Comparison of ENCODE assay signal across 1 cellular context in the genomic region with DNA sequence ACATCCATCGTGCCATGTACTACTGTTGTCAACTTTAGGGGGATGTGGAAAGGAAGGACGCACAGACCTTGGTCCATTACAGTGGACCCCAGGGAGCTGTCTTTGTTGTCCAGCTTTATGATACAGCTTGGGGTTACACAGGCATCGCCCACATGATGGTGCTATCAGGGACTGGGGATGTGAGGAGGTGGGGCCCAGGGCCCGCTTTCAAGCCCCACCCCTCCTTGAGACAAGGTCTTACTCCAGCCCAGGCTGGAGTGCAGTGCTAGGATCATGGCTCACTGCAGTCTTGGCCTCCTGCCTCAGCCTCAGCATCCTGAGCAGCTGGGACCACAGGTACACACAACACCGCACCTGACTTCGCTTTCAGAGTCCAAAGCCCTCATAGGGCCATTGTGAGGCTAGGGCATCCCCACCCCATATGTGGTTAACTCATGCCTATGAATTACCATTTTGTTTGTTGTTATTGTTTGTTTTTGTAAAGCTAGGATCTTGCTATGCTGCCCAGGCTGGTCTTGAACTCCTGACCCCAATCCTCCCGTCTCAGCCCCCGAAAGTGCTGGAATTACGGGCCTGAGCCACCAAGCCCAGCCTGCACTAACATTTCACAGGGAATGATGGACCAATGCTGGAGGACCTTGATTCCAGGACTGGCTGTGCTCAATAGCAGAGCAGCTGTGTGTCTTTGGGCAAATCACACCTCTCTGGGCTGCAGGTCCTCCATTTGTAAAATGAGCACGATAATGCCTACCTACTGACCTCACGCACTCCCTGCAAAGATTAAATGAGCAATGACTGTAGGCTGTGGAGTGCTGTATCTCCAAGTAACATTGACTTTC.
TF ChIP-seq lines count a peak whose summit lies in the region.

No MANE protein-coding gene starts in this region.

TF ChIP-seq in HEK293, 187 proteins besides CTCF, POLR2A, EP300 and RAD21:
- TF ChIP-seq ZNF664 (tag by site-specific recombination; IDR thresholded peaks at IDR 0.05) (0 out of 2 replicates have a peak, but pooled peaks have one; percentile 46), SALL2 (tag by site-specific recombination; IDR thresholded peaks at IDR 0.05; ENCODE audit: borderline replicate concordance) (no peak), ZNF692 (tag by site-specific recombination; IDR thresholded peaks at IDR 0.05) (0 out of 2 replicates have a peak, but pooled peaks have one; percentile 23), TCF7L2 (IDR thresholded peaks at IDR 0.05; ENCODE audit: borderline replicate concordance, low read depth, low read length) (no peak), ZNF121 (tag by site-specific recombination; IDR thresholded peaks at IDR 0.05) (peak; percentile 98)
- TF ChIP-seq, protein P1, sequence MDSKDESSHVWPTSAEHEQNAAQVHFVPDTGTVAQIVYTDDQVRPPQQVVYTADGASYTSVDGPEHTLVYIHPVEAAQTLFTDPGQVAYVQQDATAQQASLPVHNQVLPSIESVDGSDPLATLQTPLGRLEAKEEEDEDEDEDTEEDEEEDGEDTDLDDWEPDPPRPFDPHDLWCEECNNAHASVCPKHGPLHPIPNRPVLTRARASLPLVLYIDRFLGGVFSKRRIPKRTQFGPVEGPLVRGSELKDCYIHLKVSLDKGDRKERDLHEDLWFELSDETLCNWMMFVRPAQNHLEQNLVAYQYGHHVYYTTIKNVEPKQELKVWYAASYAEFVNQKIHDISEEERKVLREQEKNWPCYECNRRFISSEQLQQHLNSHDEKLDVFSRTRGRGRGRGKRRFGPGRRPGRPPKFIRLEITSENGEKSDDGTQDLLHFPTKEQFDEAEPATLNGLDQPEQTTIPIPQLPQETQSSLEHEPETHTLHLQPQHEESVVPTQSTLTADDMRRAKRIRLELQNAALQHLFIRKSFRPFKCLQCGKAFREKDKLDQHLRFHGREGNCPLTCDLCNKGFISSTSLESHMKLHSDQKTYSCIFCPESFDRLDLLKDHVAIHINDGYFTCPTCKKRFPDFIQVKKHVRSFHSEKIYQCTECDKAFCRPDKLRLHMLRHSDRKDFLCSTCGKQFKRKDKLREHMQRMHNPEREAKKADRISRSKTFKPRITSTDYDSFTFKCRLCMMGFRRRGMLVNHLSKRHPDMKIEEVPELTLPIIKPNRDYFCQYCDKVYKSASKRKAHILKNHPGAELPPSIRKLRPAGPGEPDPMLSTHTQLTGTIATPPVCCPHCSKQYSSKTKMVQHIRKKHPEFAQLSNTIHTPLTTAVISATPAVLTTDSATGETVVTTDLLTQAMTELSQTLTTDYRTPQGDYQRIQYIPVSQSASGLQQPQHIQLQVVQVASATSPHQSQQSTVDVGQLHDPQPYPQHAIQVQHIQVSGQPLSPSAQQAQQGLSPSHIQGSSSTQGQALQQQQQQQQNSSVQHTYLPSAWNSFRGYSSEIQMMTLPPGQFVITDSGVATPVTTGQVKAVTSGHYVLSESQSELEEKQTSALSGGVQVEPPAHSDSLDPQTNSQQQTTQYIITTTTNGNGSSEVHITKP (tag by site-specific recombination; IDR thresholded peaks at IDR 0.05): peak; percentile 57; the same call in 1 of the 2 replicates
